ENCODE assay signal across 2 cellular contexts in the genomic region with DNA sequence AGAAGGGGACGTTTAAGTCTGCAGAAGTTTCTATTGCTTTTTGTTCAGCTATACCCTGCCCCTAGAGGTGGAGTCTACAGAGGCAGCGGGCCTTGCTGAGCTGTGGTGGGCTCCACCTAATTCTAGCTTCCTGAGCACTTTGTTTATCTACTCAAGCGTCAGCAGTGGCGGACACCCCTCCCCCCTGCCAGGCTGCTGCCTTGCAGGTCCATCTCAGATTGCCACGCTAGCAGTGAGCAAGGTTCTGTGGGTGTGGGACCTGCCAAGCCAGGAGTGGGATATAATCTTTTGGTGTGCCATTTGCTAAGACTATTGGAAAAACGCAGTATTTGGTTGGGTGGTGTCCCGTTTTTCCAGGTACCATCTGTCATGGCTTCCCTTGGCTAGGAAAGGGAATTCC.
TF ChIP-seq lines count a peak whose summit lies in the region.

No MANE protein-coding gene starts in this region.

TF ChIP-seq in A549, 52 proteins besides CTCF, POLR2A, EP300 and RAD21 (continued from another document):
- TF ChIP-seq, protein P1, sequence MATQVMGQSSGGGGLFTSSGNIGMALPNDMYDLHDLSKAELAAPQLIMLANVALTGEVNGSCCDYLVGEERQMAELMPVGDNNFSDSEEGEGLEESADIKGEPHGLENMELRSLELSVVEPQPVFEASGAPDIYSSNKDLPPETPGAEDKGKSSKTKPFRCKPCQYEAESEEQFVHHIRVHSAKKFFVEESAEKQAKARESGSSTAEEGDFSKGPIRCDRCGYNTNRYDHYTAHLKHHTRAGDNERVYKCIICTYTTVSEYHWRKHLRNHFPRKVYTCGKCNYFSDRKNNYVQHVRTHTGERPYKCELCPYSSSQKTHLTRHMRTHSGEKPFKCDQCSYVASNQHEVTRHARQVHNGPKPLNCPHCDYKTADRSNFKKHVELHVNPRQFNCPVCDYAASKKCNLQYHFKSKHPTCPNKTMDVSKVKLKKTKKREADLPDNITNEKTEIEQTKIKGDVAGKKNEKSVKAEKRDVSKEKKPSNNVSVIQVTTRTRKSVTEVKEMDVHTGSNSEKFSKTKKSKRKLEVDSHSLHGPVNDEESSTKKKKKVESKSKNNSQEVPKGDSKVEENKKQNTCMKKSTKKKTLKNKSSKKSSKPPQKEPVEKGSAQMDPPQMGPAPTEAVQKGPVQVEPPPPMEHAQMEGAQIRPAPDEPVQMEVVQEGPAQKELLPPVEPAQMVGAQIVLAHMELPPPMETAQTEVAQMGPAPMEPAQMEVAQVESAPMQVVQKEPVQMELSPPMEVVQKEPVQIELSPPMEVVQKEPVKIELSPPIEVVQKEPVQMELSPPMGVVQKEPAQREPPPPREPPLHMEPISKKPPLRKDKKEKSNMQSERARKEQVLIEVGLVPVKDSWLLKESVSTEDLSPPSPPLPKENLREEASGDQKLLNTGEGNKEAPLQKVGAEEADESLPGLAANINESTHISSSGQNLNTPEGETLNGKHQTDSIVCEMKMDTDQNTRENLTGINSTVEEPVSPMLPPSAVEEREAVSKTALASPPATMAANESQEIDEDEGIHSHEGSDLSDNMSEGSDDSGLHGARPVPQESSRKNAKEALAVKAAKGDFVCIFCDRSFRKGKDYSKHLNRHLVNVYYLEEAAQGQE (IDR thresholded peaks at IDR 0.05) = no peak
- no peak for TF ChIP-seq HOXB5 (CRISPR knock-in tag; IDR thresholded peaks at IDR 0.05)
- TF ChIP-seq, protein P2, sequence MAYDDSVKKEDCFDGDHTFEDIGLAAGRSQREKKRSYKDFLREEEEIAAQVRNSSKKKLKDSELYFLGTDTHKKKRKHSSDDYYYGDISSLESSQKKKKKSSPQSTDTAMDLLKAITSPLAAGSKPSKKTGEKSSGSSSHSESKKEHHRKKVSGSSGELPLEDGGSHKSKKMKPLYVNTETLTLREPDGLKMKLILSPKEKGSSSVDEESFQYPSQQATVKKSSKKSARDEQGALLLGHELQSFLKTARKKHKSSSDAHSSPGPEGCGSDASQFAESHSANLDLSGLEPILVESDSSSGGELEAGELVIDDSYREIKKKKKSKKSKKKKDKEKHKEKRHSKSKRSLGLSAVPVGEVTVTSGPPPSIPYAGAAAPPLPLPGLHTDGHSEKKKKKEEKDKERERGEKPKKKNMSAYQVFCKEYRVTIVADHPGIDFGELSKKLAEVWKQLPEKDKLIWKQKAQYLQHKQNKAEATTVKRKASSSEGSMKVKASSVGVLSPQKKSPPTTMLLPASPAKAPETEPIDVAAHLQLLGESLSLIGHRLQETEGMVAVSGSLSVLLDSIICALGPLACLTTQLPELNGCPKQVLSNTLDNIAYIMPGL (CRISPR knock-in tag; IDR thresholded peaks at IDR 0.05; ENCODE audit: borderline replicate concordance) = no peak
- TF ChIP-seq CBX2 (IDR thresholded peaks at IDR 0.05; ENCODE audit: borderline replicate concordance, low read depth) = no peak
- TF ChIP-seq JUNB (IDR thresholded peaks at IDR 0.05) = no peak
- TF ChIP-seq GATA3 (IDR thresholded peaks at IDR 0.05; ENCODE audit: borderline replicate concordance) = no peak
- no peak for TF ChIP-seq SMC3 (IDR thresholded peaks at IDR 0.05)
- TF ChIP-seq HOXB13 (CRISPR knock-in tag; IDR thresholded peaks at IDR 0.05; ENCODE audit: low read depth) = no peak
- TF ChIP-seq, protein P3, sequence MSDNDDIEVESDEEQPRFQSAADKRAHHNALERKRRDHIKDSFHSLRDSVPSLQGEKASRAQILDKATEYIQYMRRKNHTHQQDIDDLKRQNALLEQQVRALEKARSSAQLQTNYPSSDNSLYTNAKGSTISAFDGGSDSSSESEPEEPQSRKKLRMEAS (IDR thresholded peaks at IDR 0.05) = no peak
- TF ChIP-seq, protein P4, sequence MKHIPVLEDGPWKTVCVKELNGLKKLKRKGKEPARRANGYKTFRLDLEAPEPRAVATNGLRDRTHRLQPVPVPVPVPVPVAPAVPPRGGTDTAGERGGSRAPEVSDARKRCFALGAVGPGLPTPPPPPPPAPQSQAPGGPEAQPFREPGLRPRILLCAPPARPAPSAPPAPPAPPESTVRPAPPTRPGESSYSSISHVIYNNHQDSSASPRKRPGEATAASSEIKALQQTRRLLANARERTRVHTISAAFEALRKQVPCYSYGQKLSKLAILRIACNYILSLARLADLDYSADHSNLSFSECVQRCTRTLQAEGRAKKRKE (CRISPR knock-in tag; IDR thresholded peaks at IDR 0.05; ENCODE audit: low read depth) = no peak
- TF ChIP-seq MAZ (IDR thresholded peaks at IDR 0.05; ENCODE audit: borderline replicate concordance, low read depth, low read length) = no peak
- no peak for TF ChIP-seq RCOR1 (IDR thresholded peaks at IDR 0.05; ENCODE audit: low read depth, low read length)
- no peak for TF ChIP-seq NR3C1 (IDR thresholded peaks at IDR 0.05)

TF ChIP-seq in K562, 482 proteins besides CTCF, POLR2A, EP300 and RAD21 (continued from another document and continues in another):
- no peak for TF ChIP-seq CBX8 (IDR thresholded peaks at IDR 0.05; ENCODE audit: borderline replicate concordance, extremely low read depth, low read depth, low read length, poor library complexity, severe bottlenecking)
- no peak for TF ChIP-seq E2F3 (CRISPR knock-in tag; IDR thresholded peaks at IDR 0.05)
- TF ChIP-seq PPARD (CRISPR knock-in tag; IDR thresholded peaks at IDR 0.05) = no peak
- no peak for TF ChIP-seq BACH1 (tag; IDR thresholded peaks at IDR 0.05)
- peak; percentile 29; the same call in 1 of the 2 replicates for TF ChIP-seq LEF1 (IDR thresholded peaks at IDR 0.05)
- no peak for TF ChIP-seq CCAR2 (IDR thresholded peaks at IDR 0.05; ENCODE audit: low read depth, low read length)
- TF ChIP-seq, protein P5, sequence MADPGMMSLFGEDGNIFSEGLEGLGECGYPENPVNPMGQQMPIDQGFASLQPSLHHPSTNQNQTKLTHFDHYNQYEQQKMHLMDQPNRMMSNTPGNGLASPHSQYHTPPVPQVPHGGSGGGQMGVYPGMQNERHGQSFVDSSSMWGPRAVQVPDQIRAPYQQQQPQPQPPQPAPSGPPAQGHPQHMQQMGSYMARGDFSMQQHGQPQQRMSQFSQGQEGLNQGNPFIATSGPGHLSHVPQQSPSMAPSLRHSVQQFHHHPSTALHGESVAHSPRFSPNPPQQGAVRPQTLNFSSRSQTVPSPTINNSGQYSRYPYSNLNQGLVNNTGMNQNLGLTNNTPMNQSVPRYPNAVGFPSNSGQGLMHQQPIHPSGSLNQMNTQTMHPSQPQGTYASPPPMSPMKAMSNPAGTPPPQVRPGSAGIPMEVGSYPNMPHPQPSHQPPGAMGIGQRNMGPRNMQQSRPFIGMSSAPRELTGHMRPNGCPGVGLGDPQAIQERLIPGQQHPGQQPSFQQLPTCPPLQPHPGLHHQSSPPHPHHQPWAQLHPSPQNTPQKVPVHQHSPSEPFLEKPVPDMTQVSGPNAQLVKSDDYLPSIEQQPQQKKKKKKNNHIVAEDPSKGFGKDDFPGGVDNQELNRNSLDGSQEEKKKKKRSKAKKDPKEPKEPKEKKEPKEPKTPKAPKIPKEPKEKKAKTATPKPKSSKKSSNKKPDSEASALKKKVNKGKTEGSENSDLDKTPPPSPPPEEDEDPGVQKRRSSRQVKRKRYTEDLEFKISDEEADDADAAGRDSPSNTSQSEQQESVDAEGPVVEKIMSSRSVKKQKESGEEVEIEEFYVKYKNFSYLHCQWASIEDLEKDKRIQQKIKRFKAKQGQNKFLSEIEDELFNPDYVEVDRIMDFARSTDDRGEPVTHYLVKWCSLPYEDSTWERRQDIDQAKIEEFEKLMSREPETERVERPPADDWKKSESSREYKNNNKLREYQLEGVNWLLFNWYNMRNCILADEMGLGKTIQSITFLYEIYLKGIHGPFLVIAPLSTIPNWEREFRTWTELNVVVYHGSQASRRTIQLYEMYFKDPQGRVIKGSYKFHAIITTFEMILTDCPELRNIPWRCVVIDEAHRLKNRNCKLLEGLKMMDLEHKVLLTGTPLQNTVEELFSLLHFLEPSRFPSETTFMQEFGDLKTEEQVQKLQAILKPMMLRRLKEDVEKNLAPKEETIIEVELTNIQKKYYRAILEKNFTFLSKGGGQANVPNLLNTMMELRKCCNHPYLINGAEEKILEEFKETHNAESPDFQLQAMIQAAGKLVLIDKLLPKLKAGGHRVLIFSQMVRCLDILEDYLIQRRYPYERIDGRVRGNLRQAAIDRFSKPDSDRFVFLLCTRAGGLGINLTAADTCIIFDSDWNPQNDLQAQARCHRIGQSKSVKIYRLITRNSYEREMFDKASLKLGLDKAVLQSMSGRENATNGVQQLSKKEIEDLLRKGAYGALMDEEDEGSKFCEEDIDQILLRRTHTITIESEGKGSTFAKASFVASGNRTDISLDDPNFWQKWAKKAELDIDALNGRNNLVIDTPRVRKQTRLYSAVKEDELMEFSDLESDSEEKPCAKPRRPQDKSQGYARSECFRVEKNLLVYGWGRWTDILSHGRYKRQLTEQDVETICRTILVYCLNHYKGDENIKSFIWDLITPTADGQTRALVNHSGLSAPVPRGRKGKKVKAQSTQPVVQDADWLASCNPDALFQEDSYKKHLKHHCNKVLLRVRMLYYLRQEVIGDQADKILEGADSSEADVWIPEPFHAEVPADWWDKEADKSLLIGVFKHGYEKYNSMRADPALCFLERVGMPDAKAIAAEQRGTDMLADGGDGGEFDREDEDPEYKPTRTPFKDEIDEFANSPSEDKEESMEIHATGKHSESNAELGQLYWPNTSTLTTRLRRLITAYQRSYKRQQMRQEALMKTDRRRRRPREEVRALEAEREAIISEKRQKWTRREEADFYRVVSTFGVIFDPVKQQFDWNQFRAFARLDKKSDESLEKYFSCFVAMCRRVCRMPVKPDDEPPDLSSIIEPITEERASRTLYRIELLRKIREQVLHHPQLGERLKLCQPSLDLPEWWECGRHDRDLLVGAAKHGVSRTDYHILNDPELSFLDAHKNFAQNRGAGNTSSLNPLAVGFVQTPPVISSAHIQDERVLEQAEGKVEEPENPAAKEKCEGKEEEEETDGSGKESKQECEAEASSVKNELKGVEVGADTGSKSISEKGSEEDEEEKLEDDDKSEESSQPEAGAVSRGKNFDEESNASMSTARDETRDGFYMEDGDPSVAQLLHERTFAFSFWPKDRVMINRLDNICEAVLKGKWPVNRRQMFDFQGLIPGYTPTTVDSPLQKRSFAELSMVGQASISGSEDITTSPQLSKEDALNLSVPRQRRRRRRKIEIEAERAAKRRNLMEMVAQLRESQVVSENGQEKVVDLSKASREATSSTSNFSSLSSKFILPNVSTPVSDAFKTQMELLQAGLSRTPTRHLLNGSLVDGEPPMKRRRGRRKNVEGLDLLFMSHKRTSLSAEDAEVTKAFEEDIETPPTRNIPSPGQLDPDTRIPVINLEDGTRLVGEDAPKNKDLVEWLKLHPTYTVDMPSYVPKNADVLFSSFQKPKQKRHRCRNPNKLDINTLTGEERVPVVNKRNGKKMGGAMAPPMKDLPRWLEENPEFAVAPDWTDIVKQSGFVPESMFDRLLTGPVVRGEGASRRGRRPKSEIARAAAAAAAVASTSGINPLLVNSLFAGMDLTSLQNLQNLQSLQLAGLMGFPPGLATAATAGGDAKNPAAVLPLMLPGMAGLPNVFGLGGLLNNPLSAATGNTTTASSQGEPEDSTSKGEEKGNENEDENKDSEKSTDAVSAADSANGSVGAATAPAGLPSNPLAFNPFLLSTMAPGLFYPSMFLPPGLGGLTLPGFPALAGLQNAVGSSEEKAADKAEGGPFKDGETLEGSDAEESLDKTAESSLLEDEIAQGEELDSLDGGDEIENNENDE (IDR thresholded peaks at IDR 0.05; ENCODE audit: low read depth, low read length) = no peak
- TF ChIP-seq, protein P6, sequence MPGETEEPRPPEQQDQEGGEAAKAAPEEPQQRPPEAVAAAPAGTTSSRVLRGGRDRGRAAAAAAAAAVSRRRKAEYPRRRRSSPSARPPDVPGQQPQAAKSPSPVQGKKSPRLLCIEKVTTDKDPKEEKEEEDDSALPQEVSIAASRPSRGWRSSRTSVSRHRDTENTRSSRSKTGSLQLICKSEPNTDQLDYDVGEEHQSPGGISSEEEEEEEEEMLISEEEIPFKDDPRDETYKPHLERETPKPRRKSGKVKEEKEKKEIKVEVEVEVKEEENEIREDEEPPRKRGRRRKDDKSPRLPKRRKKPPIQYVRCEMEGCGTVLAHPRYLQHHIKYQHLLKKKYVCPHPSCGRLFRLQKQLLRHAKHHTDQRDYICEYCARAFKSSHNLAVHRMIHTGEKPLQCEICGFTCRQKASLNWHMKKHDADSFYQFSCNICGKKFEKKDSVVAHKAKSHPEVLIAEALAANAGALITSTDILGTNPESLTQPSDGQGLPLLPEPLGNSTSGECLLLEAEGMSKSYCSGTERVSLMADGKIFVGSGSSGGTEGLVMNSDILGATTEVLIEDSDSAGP (CRISPR knock-in tag; IDR thresholded peaks at IDR 0.05) = no peak
- no peak for TF ChIP-seq ZNF134 (CRISPR knock-in tag; conservative IDR thresholded peaks at IDR 0.05)
- TF ChIP-seq ZBED1 (IDR thresholded peaks at IDR 0.05) = no peak
- TF ChIP-seq, protein P7, sequence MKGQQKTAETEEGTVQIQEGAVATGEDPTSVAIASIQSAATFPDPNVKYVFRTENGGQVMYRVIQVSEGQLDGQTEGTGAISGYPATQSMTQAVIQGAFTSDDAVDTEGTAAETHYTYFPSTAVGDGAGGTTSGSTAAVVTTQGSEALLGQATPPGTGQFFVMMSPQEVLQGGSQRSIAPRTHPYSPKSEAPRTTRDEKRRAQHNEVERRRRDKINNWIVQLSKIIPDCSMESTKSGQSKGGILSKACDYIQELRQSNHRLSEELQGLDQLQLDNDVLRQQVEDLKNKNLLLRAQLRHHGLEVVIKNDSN (CRISPR knock-in tag; IDR thresholded peaks at IDR 0.05) = no peak
- no peak for TF ChIP-seq NBN (IDR thresholded peaks at IDR 0.05; ENCODE audit: low read depth)
- peak in 1 of 2 experiments; percentile 54; a peak in 1 of 4 replicates for TF ChIP-seq TRIM24 (IDR thresholded peaks at IDR 0.05)
- 0 out of 2 replicates have a peak, but pooled peaks have one; percentile 61 for TF ChIP-seq ZBTB7A (IDR thresholded peaks at IDR 0.05; ENCODE audit: borderline replicate concordance, control insufficient read depth, low read depth, low read length)
- peak; percentile 52; the same call in 1 of the 2 replicates for TF ChIP-seq MTA3 (IDR thresholded peaks at IDR 0.05; ENCODE audit: borderline replicate concordance)
- TF ChIP-seq, protein P8, sequence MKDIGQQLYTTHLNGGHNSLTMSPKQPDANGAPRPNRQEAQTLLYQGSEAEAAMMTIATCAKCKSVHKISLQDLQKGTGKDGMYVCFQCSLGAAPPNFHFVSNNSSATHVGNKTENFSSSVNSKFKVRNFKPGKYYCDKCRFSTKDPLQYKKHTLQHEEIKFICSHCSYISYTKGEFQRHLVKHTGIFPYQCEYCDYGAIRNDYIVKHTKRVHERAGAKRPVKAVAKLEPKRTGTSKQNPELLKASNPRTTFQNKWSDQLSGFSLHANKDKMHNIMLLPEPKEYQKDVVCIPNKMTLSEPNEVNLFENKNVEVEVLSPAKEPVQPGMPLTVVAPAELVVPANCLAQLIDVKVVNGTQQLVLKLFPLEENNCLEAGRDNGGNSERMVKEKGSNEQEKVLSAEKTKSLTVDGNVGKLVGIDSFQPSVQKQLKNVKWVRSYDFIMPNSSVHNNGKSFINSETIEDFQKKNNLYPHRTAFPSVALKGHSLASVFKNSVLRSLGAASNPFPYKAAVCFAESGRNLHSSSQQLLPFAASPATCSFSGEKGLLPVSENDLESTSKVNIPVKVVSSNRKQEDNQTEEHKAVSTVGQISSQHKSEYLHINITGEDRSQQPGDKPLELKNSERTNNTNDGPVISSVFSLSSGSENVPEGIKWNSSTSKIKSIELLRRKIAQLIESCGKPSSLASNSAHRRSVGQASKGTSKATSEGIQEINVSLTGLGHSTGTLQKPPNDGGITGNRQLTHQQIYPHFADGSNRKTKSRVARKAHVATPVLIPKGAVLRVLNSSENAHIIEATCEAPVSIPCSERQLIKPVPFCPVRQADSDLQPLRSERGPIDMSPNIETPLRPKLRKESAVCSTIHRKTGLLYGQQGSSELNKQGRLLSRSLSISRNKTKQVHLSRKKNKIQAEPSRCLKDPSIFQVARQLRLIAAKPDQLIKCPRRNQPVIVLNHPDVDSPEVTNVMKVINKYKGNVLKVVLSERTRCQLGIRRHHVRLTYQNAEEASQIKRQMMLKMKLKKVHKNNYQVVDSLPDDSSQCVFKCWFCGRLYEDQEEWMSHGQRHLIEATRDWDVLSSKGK (CRISPR knock-in tag; IDR thresholded peaks at IDR 0.05) = no peak
- TF ChIP-seq JUND (IDR thresholded peaks at IDR 0.05; ENCODE audit: borderline replicate concordance, low read depth, low read length) = peak; percentile 33; the same call in 1 of the 2 replicates
- no peak; the same call in 2 of the 3 replicates for TF ChIP-seq JUND (tag; IDR thresholded peaks at IDR 0.05; ENCODE audit: borderline replicate concordance, low read depth, low read length)
- no peak for TF ChIP-seq ZNF436 (CRISPR knock-in tag; IDR thresholded peaks at IDR 0.05)
- TF ChIP-seq CREM (IDR thresholded peaks at IDR 0.05; ENCODE audit: low read depth) = peak; percentile 80
